In the genomic region with DNA sequence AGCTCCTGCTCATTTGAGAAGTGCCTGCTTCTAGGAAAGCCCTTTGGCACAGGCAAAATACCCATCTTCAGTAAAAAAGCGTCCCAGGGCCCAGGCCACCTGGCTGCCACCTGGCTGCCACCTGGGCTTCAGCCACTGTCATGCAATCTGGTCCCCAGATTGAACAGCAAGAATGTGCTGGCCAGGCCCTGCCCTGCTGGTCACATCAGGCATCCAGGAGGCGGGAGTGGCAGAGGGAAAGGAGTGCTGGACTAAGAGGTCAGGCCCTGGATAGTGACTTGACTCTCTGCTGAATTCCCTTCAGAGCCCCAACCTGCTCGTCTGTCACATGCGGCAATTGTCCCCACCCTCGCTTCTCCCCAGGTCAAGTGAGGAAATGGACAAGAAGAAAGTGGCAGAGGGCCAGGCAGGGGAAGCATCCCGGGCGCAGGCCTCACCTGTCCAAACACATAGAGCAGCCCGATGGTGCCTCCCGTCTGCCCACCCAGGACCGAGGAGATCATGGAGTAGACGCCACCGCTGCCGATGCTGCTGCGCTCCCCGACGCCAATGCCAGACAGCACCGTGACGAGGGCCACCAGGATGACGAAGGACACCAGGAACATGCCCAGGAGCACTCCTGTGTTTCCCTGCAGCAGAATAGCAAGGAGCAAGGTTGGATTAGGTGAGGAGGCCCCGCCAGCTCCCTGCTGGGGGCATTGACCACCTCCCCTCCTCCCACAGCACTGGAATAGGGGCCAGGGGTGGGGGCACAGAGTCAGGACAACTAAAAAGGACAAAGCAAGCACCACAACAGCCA, we compare ENCODE assay signal across 1 cellular context.
TF ChIP-seq lines count a peak whose summit lies in the region.

No MANE protein-coding gene starts in this region.

TF ChIP-seq in GM23338, 12 proteins besides CTCF, POLR2A, EP300 and RAD21:
- TF ChIP-seq JUNB (IDR thresholded peaks at IDR 0.05; ENCODE audit: unreplicated experiment), result no peak
- no peak for TF ChIP-seq STAT1 (IDR thresholded peaks at IDR 0.05; ENCODE audit: unreplicated experiment)
- no peak for TF ChIP-seq ZNF114 (CRISPR knock-in tag; IDR thresholded peaks at IDR 0.05)
